In genomic region chr5:126597156-126597555, GRCh38 we compare ENCODE assay signal across 15 cellular contexts. TPM values are rescaled to one million over a fixed set of nuclear protein-coding genes. Genes with fewer than 3 reads are reported as not detected.
DNase-seq lines count a peak whose midpoint lies in the region; ATAC-seq and TF ChIP-seq lines count a peak whose summit lies in the region.
"Had no signal": no experiment of that assay in that cellular context is flagged by ENCODE, and none has a peak within 500 bp of the region (broad histone marks: within the 10 kb centered on the region; RNA-seq: fewer than 3 reads in every experiment).

No MANE protein-coding gene starts in this region.

- H3K4me2 ChIP-seq in GM23248 (ENCODE audit: unreplicated experiment) (no peak overlapping the region), trophoblast cell (ENCODE audit: low read length) (no peak overlapping the region)
- H3K4me2 ChIP-seq: hepatocyte had no signal

- H2BK12ac ChIP-seq in trophoblast cell (ENCODE audit: low read length): no peak overlapping the region

- H3K14ac ChIP-seq in trophoblast cell (ENCODE audit: low read length): no peak overlapping the region

- no peak overlapping the region for H2BK120ac ChIP-seq in trophoblast cell (ENCODE audit: insufficient read depth, low read length, poor library complexity)

- H3K27me3 ChIP-seq in GM23248 (replicated peaks; ENCODE audit: insufficient read depth) (no peaks in the 10 kb centered on the region), RWPE2 (ENCODE audit: insufficient read depth, poor library complexity, severe bottlenecking) (no peaks in the 10 kb centered on the region), esophagus squamous epithelium (no peaks in the 10 kb centered on the region), trophoblast cell (ENCODE audit: insufficient read depth, low read length) (no peaks in the 10 kb centered on the region), adrenal gland (no peaks in the 10 kb centered on the region)
- H3K27me3 ChIP-seq: hepatocyte had no signal

- no peak overlapping the region for H4K91ac ChIP-seq in trophoblast cell (ENCODE audit: low read depth, low read length)

- H3K4me1 ChIP-seq in GM23248 (ENCODE audit: insufficient read depth) (peaks cover 16% of the 10 kb centered on the region), RWPE2 (ENCODE audit: insufficient read depth, poor library complexity, severe bottlenecking) (peaks cover 27% of the 10 kb centered on the region), esophagus squamous epithelium (peaks cover 15 to 94% (median 36%) of the 10 kb centered on the region in 3 donors), trophoblast cell (ENCODE audit: control insufficient read depth in 1 of 2, insufficient read depth in 2 of 2, low read length in 2 of 2) (peaks cover 2 to 8% of the 10 kb centered on the region in 2 experiments), adrenal gland (replicated peaks in 1 of 2) (peaks cover 10 to 27% of the 10 kb centered on the region in 2 donors)

- TF ChIP-seq POLR2A in esophagus squamous epithelium (IDR thresholded peaks at IDR 0.05) (no peak), adrenal gland (IDR thresholded peaks at IDR 0.05) (no peak)

- H3F3A ChIP-seq in GM23248 (ENCODE audit: insufficient read depth): peaks cover 15% of the 10 kb centered on the region

- H4K20me1 ChIP-seq in GM23248 (ENCODE audit: insufficient read depth): no peaks in the 10 kb centered on the region

- in situ Hi-C loops in GM23248 (cut with MboI): no loop called here

- H3K36me3 ChIP-seq in GM23248 (ENCODE audit: low read depth) (no peaks in the 10 kb centered on the region), RWPE2 (ENCODE audit: low read depth) (peaks cover 13% of the 10 kb centered on the region), esophagus squamous epithelium (peaks cover 0 to 3% (median 0%) of the 10 kb centered on the region in 3 donors), trophoblast cell (ENCODE audit: control insufficient read depth in 1 of 2, insufficient read depth in 2 of 2, low read length in 2 of 2) (peaks cover 0 to 2% of the 10 kb centered on the region in 2 experiments), adrenal gland (replicated peaks in 1 of 2) (peaks cover 0 to 5% of the 10 kb centered on the region in 2 donors)

- H2AK5ac ChIP-seq in trophoblast cell (ENCODE audit: low read length): no peak overlapping the region

- H3K27ac ChIP-seq in GM23248 (no peak overlapping the region), RWPE2 (ENCODE audit: poor library complexity, severe bottlenecking) (peak overlapping the region; percentile 75), esophagus squamous epithelium (peak overlapping the region; percentile 73 to 94 (median 84)), trophoblast cell (ENCODE audit: low read depth, low read length) (no peak overlapping the region), adrenal gland (no peak overlapping the region)
- H3K27ac ChIP-seq: hepatocyte had no signal

- H3K4ac ChIP-seq in trophoblast cell (ENCODE audit: low read depth, low read length): no peak overlapping the region

- H3K23ac ChIP-seq in trophoblast cell (ENCODE audit: low read length): no peak overlapping the region

- H2AFZ ChIP-seq in GM23248 (no peak overlapping the region), trophoblast cell (ENCODE audit: insufficient read depth, low read length, poor library complexity) (no peak overlapping the region)
- H2AFZ ChIP-seq: hepatocyte had no signal

- peaks cover 35% of the 10 kb centered on the region for H3K79me2 ChIP-seq in GM23248 (ENCODE audit: insufficient read depth)
- H3K79me2 ChIP-seq in trophoblast cell (ENCODE audit: control insufficient read depth, insufficient read depth, low read length, poor library complexity): peaks cover 16% of the 10 kb centered on the region

- peaks cover 10% of the 10 kb centered on the region for H3K79me1 ChIP-seq in trophoblast cell (ENCODE audit: low read length)

- H2BK5ac ChIP-seq in trophoblast cell (ENCODE audit: low read depth, low read length, poor library complexity): no peak overlapping the region

- H4K12ac ChIP-seq in trophoblast cell (ENCODE audit: low read depth, low read length): no peak overlapping the region

- no peaks in the 10 kb centered on the region for H3K9me3 ChIP-seq in GM23248 (ENCODE audit: low read depth)
- H3K9me3 ChIP-seq in RWPE2 (ENCODE audit: severe bottlenecking): no peaks in the 10 kb centered on the region
- H3K9me3 ChIP-seq in esophagus squamous epithelium: no peaks in the 10 kb centered on the region
- no peaks in the 10 kb centered on the region for H3K9me3 ChIP-seq in trophoblast cell (ENCODE audit: insufficient read depth, low read depth, low read length)
- no peaks in the 10 kb centered on the region for H3K9me3 ChIP-seq in adrenal gland (replicated peaks in 1 of 3)

- TF ChIP-seq CTCF in RWPE2 (IDR thresholded peaks at IDR 0.05; ENCODE audit: poor library complexity, severe bottlenecking) (no peak), esophagus squamous epithelium (IDR thresholded peaks at IDR 0.05) (no peak), adrenal gland (IDR thresholded peaks at IDR 0.05) (no peak)

- H3K18ac ChIP-seq in trophoblast cell (ENCODE audit: low read length): no peak overlapping the region

- no peak overlapping the region for H3K4me3 ChIP-seq in GM23248
- no peak overlapping the region for H3K4me3 ChIP-seq in RWPE2 (ENCODE audit: severe bottlenecking)
- H3K4me3 ChIP-seq in esophagus squamous epithelium: no peak overlapping the region
- H3K4me3 ChIP-seq in trophoblast cell (ENCODE audit: low read depth, low read length): no peak overlapping the region
- H3K4me3 ChIP-seq in adrenal gland: no peak overlapping the region
- H3K4me3 ChIP-seq: hepatocyte had no signal

- H3K9ac ChIP-seq in GM23248 (no peak overlapping the region), trophoblast cell (ENCODE audit: low read length) (no peak overlapping the region)

- no peaks in the 10 kb centered on the region for H3K9me2 ChIP-seq in GM23248 (ENCODE audit: insufficient read depth)

- WGBS in GM23248 (ENCODE audit: low coverage in 1 of 2, low lambda C conversion rate in 2 of 2, missing lambda C conversion rate in 2 of 2), 2 experiments: 79% methylated on average over 4 of the region's 4 CpGs
- WGBS in esophagus squamous epithelium, 2 donors: 48 to 51% methylated on average over 4 of the region's 4 CpGs
- no CpG with 5 or more reads among the region's 4 CpGs for WGBS in trophoblast cell (ENCODE audit: extremely low coverage, insufficient coverage, insufficient read length)
- WGBS in adrenal gland, 4 donors: 80 to 89% (median 84%) methylated on average over 4 of the region's 4 CpGs

- ATAC-seq in RWPE2 (ENCODE audit: low read depth) (peak; percentile 46), HG02610 (IDR thresholded peaks at IDR 0.05; ENCODE audit: unreplicated experiment) (no peak)

- intact Hi-C loops in esophagus squamous epithelium (cut with DNase I): no loop called here
- intact Hi-C loops in adrenal gland (cut with DNase I): loop anchor here (5.0 to 10.0 kb wide), 2 partner anchors 52 to 250 kb away; no protein-coding TSS in a partner anchor

- no peak overlapping the region for H4K8ac ChIP-seq in trophoblast cell (ENCODE audit: low read depth, low read length)

- DNase-seq in GM23248 (peak; percentile 85), RWPE2 (ENCODE audit: low spot score) (no peak), esophagus squamous epithelium (lab: John Stamatoyannopoulos, UW) (no peak), trophoblast cell (peak; percentile 47 to 79), SK-N-DZ (ENCODE audit: low spot score) (no peak), adrenal gland (no peak), NCI-H1092 treated with DMSO at 0.1 percent for 48 hours (lab: John Stamatoyannopoulos, UW) (no peak)
- DNase-seq: activated CD4-positive, alpha-beta T cell treated with anti-CD3 and anti-CD28 coated beads for 48 hours; activated effector memory CD4-positive, alpha-beta T cell treated with anti-CD3 and anti-CD28 coated beads, Interleukin-2, amount 50 U/mL, for 16 hours; mesendoderm; NCI-H1048; NCI-H748 treated with DMSO at 0.1 percent for 48 hours; substantia nigra had no signal

RNA-seq across cellular contexts. Expression of gene ALDH7A1, which starts 2.1 kb away (rescaled TPM):
- 41.3 and 45.8 TPM in 2 replicates for total RNA-seq in GM23248 (2014; rRNA removed; shearing (Covaris generic))
- polyA plus RNA-seq in GM23248 (2016; fragmentation: Nextera tagmentation; extraction: Ambion mirVana) (108 and 113 TPM in 2 replicates), adrenal gland (100 to 1,000 TPM in 1 of 3 donors, 10 to 100 TPM in 2; 68.1 to 110 (median 91.7) TPM)
- total RNA-seq in esophagus squamous epithelium (10 to 100 TPM; 35.9 to 89.7 (median 48.2) TPM), adrenal gland (100 to 1,000 TPM in 1 of 8 donors, 10 to 100 TPM in 7; 37.5 to 112 (median 59.8) TPM)
- polyA plus RNA-seq in trophoblast cell (2013): 102 and 105 TPM in 2 replicates
- polyA plus RNA-seq in SK-N-DZ (2014; cell fraction: cytosol; rRNA removed): 49.7 and 61.1 TPM in 2 replicates
- 54.0 and 60.3 TPM in 2 replicates for polyA plus RNA-seq in SK-N-DZ (2014; cell fraction: nucleus; rRNA removed)

RNA-seq across cellular contexts. Expression of gene PHAX, which starts 3.6 kb away (rescaled TPM):
- 85.7 and 86.5 TPM in 2 replicates for total RNA-seq in GM23248 (2014; rRNA removed; shearing (Covaris generic))
- polyA plus RNA-seq in GM23248 (2016; fragmentation: Nextera tagmentation; extraction: Ambion mirVana) (124 and 135 TPM in 2 replicates), adrenal gland (10 to 100 TPM; 10.8 to 88.2 (median 15.6) TPM)
- total RNA-seq in esophagus squamous epithelium (10 to 100 TPM; 40.3 to 59.5 (median 49.3) TPM), adrenal gland (10 to 100 TPM; 23.4 to 56.5 (median 38.0) TPM)
- 33.4 and 34.2 TPM in 2 replicates for polyA plus RNA-seq in trophoblast cell (2013)
- 14.2 and 30.8 TPM in 2 replicates for polyA plus RNA-seq in SK-N-DZ (2014; cell fraction: cytosol; rRNA removed)
- polyA plus RNA-seq in SK-N-DZ (2014; cell fraction: nucleus; rRNA removed): 7.9 and 14.9 TPM in 2 replicates

Comparison
In these comparisons a context has a peak if more than half of its experiments do, and no peak if none do; other contexts are left out.
1. DNase-seq: peak in GM23248 (single experiment) and trophoblast cell (2 of 2); none in RWPE2 (single experiment), esophagus squamous epithelium (single experiment), SK-N-DZ (single experiment), adrenal gland (0 of 7) and NCI-H1092 treated with DMSO at 0.1 percent for 48 hours (single experiment).
2. H3K27ac ChIP-seq: peak in RWPE2 (single experiment) and esophagus squamous epithelium (4 of 4); none in GM23248 (single experiment), trophoblast cell (single experiment) and adrenal gland (0 of 5).